Comparison of ENCODE assay signal across 14 cellular contexts in genomic region chr4:128298852-128299251, GRCh38. TPM values are rescaled to one million over a fixed set of nuclear protein-coding genes. Genes with fewer than 3 reads are reported as not detected.
DNase-seq lines count a peak whose midpoint lies in the region; ATAC-seq and TF ChIP-seq lines count a peak whose summit lies in the region.
"Had no signal": no experiment of that assay in that cellular context is flagged by ENCODE, and none has a peak within 500 bp of the region (broad histone marks: within the 10 kb centered on the region; RNA-seq: fewer than 3 reads in every experiment).

No MANE protein-coding gene starts in this region.

- H3K4me2 ChIP-seq in H9 (ENCODE audit: insufficient read depth, insufficient read length, low read length) = no peak overlapping the region

- no peak for TF ChIP-seq POLR2A in right lobe of liver (IDR thresholded peaks at IDR 0.05)

- H3K36me3 Mint-ChIP-seq in H9 (ENCODE audit: insufficient read depth in 1 of 3, low read depth in 3 of 3) = peaks cover 0 to 4% (median 2%) of the 10 kb centered on the region in 3 experiments; a peak in 5 of 7 replicates

- H2BK15ac ChIP-seq in H9 (ENCODE audit: low read depth, low read length) = no peak overlapping the region

- no peak overlapping the region for H2AK5ac ChIP-seq in H9 (ENCODE audit: insufficient read length, low read length)

- no peak overlapping the region for H2BK20ac ChIP-seq in H9 (ENCODE audit: low read depth, low read length, poor library complexity, severe bottlenecking)

- H3K4me1 Mint-ChIP-seq in H9 = no peaks in the 10 kb centered on the region; a peak in 1 of 4 replicates
- H3K4me1 Mint-ChIP-seq: activated naive CD4-positive, alpha-beta T cell treated with anti-CD3 and anti-CD28 coated beads, Interleukin-2, amount 50 U/mL, for 24 hours; nephron had no signal

- H4K8ac ChIP-seq in H9 (replicated peaks; ENCODE audit: insufficient read length, low read depth, low read length) = no peak overlapping the region

- H3K9me3 ChIP-seq in H9 (ENCODE audit: control insufficient read depth, low read depth, low read length) (no peaks in the 10 kb centered on the region), right lobe of liver (no peaks in the 10 kb centered on the region)

- H2AFZ ChIP-seq in H9 (ENCODE audit: low read length) = no peak overlapping the region

- no peaks in the 10 kb centered on the region for H3K79me2 ChIP-seq in H9 (ENCODE audit: insufficient read depth, low read length)

- no peak overlapping the region for H3K9ac ChIP-seq in H9 (ENCODE audit: extremely low read depth, insufficient read length, low read length)

- H3K4me1 ChIP-seq in H9 (ENCODE audit: insufficient read depth, low read length) (no peaks in the 10 kb centered on the region), right lobe of liver (peaks cover 0 to 24% (median 7%) of the 10 kb centered on the region in 4 donors)

- H3K79me1 ChIP-seq in H9 (ENCODE audit: insufficient read depth, low read depth, low read length, poor library complexity, severe bottlenecking) = no peaks in the 10 kb centered on the region

- ATAC-seq in right lobe of liver (peak; percentile 82 to 89 (median 86)), HG02571 (IDR thresholded peaks at IDR 0.05; ENCODE audit: unreplicated experiment) (no peak)

- DNase-seq in H9 (no peak), NAMALWA (ENCODE audit: low spot score) (peak; percentile 31), right lobe of liver (peak in 2 of 3 donors; percentile 49 to 61), NCI-H1436 (lab: John Stamatoyannopoulos, UW) (no peak), GM13977 (ENCODE audit: low spot score) (no peak)
- no peak for DNase-seq in stimulated activated CD4-positive, alpha-beta T cell treated with anti-CD3 and anti-CD28 coated beads, Interleukin-1b, Interleukin-23, amount 100 ng/mL, for 48 hours
- DNase-seq: caudate nucleus, head of caudate nucleus, left cardiac atrium, NCI-H187 treated with DMSO at 0.1 percent for 48 hours had no signal

- H3K27me3 ChIP-seq in H9 (ENCODE audit: insufficient read depth, low read length) (no peaks in the 10 kb centered on the region), right lobe of liver (no peaks in the 10 kb centered on the region)

- in situ Hi-C loops in GM13977 (cut with MboI; ENCODE audit: low pct_unique_long_range_greater_than_20kb, low sequenced_read_pairs, unreplicated experiment) = no loop called here

- H3K23ac ChIP-seq in H9 (ENCODE audit: insufficient read length, low read depth, low read length) = no peak overlapping the region

- H3K4me3 ChIP-seq in GM12875 (ENCODE audit: low read depth, low read length) = no peak overlapping the region
- no peak overlapping the region for H3K4me3 ChIP-seq in right lobe of liver

- TF ChIP-seq CTCF in GM12875 (IDR thresholded peaks at IDR 0.05; ENCODE audit: borderline replicate concordance, insufficient read depth, low read depth, low read length) (peak; percentile 17; the same call in 1 of the 2 replicates), H9 (conservative IDR thresholded peaks at IDR 0.05) (peak; percentile 27; the same call in 2 of the 3 replicates), right lobe of liver (IDR thresholded peaks at IDR 0.05) (peak in 3 of 4 donors; percentile 13 to 32 (median 14)), GM13977 (IDR thresholded peaks at IDR 0.05; ENCODE audit: extremely low read depth, insufficient read depth, missing control alignments) (no peak)

- H3K4me3 Mint-ChIP-seq in H9 = no peak overlapping the region
- H3K4me3 Mint-ChIP-seq: activated naive CD4-positive, alpha-beta T cell treated with anti-CD3 and anti-CD28 coated beads, Interleukin-2, amount 50 U/mL, for 24 hours; nephron had no signal

- no peaks in the 10 kb centered on the region for H4K20me1 ChIP-seq in H9 (ENCODE audit: control insufficient read depth, insufficient read depth, insufficient read length)

- no peaks in the 10 kb centered on the region for H3K36me3 ChIP-seq in right lobe of liver

- H3K56ac ChIP-seq in H9 (ENCODE audit: insufficient read length, low read depth, low read length) = no peak overlapping the region

- H3K9me3 Mint-ChIP-seq in H9 = no peaks in the 10 kb centered on the region
- H3K9me3 Mint-ChIP-seq: activated naive CD4-positive, alpha-beta T cell treated with anti-CD3 and anti-CD28 coated beads, Interleukin-2, amount 50 U/mL, for 24 hours; nephron had no signal

- H2BK120ac ChIP-seq in H9 (ENCODE audit: low read depth, low read length, poor library complexity, severe bottlenecking) = no peak overlapping the region

- no peak overlapping the region for H3K18ac ChIP-seq in H9 (ENCODE audit: insufficient read length, low read depth, low read length)

- no peak overlapping the region for H3T11ph ChIP-seq in H9 (ENCODE audit: low read length)

- H4K5ac ChIP-seq in H9 (ENCODE audit: insufficient read length, low read depth, low read length) = no peak overlapping the region

- no peaks in the 10 kb centered on the region for H3K23me2 ChIP-seq in H9 (ENCODE audit: insufficient read length, low read depth, low read length, poor library complexity, severe bottlenecking)

- no peak overlapping the region for H2BK5ac ChIP-seq in H9 (ENCODE audit: insufficient read length, low read length)

- no peak overlapping the region for H3K14ac ChIP-seq in H9 (ENCODE audit: insufficient read depth, low read length)

- no peak overlapping the region for H4K91ac ChIP-seq in H9 (ENCODE audit: insufficient read length, low read depth, low read length)

- no peak overlapping the region for H2BK12ac ChIP-seq in H9 (ENCODE audit: insufficient read length, low read depth, low read length)

- no peak overlapping the region for H3K4ac ChIP-seq in H9 (ENCODE audit: low read depth, low read length)

- intact Hi-C loops in right lobe of liver (cut with DNase I) = no loop called here

- no peak overlapping the region for H3K27ac ChIP-seq in H9 (ENCODE audit: insufficient read length, low read depth, low read length)
- peak overlapping the region in 1 of 3 donors; percentile 57 for H3K27ac ChIP-seq in right lobe of liver

- WGBS in H9 (ENCODE audit: extremely low coverage, insufficient read length, low lambda C conversion rate) = no CpG with 5 or more reads among the region's 2 CpGs
- WGBS in right lobe of liver (ENCODE audit: insufficient coverage, low coverage, low lambda C conversion rate, missing lambda C conversion rate) = 36% methylated on average over 2 of the region's 2 CpGs

- no peak overlapping the region for H3K27ac Mint-ChIP-seq in H9
- H3K27ac Mint-ChIP-seq: activated naive CD4-positive, alpha-beta T cell treated with anti-CD3 and anti-CD28 coated beads, Interleukin-2, amount 50 U/mL, for 24 hours; nephron had no signal

- H3K27me3 Mint-ChIP-seq in H9 (ENCODE audit: low read depth) = no peaks in the 10 kb centered on the region
- H3K27me3 Mint-ChIP-seq: activated naive CD4-positive, alpha-beta T cell treated with anti-CD3 and anti-CD28 coated beads, Interleukin-2, amount 50 U/mL, for 24 hours had no signal

RNA-seq across cellular contexts. Expression of gene PGRMC2, which starts 11.2 kb away (rescaled TPM):
- total RNA-seq in H9 (2021) = 72.6 and 77.6 TPM in 2 replicates
- total RNA-seq in right lobe of liver = 100 to 1,000 TPM in 1 of 6 experiments, 10 to 100 TPM in 5; 54.3 to 129 (median 65.7) TPM

Comparison
In these comparisons a context has a peak if more than half of its experiments do, and no peak if none do; other contexts are left out.
1. DNase-seq: peak in NAMALWA (single experiment) and right lobe of liver (2 of 3); none in H9 (single experiment), stimulated activated CD4-positive, alpha-beta T cell treated with anti-CD3 and anti-CD28 coated beads, Interleukin-1b, Interleukin-23, amount 100 ng/mL, for 48 hours (single experiment), NCI-H1436 (single experiment) and GM13977 (single experiment).